ENCODE assay signal across 17 cellular contexts in genomic region chr5:93632327-93632726, GRCh38. TPM values are rescaled to one million over a fixed set of nuclear protein-coding genes. Genes with fewer than 3 reads are reported as not detected.
DNase-seq lines count a peak whose midpoint lies in the region; ATAC-seq and TF ChIP-seq lines count a peak whose summit lies in the region.
"Had no signal": no experiment of that assay in that cellular context is flagged by ENCODE, and none has a peak within 500 bp of the region (broad histone marks: within the 10 kb centered on the region; RNA-seq: fewer than 3 reads in every experiment).

No MANE protein-coding gene starts in this region.

- DNase-seq in EH (ENCODE audit: low read depth) (peak; percentile 15), T-helper 17 cell (no peak), fibroblast of gingiva (ENCODE audit: low read depth) (peak; percentile 42), nephron progenitor cell (no peak), WTC11 (ENCODE audit: low spot score) (no peak), H7 (no peak), esophagus muscularis mucosa (ENCODE audit: extremely low spot score) (no peak)
- DNase-seq: ACHN; BE2C; CD4-positive, alpha-beta memory T cell; DMS79; GDM1; HCEC 1CT had no signal

- H3K4me3 Mint-ChIP-seq in T-helper 17 cell (no peak overlapping the region), nephron progenitor cell (no peak overlapping the region), WTC11 (no peak overlapping the region)
- H3K4me3 Mint-ChIP-seq: CD4-positive, alpha-beta memory T cell had no signal

- H3K9me3 Mint-ChIP-seq in nephron progenitor cell, result peaks cover 14% of the 10 kb centered on the region
- H3K9me3 Mint-ChIP-seq in WTC11, result no peaks in the 10 kb centered on the region
- H3K9me3 Mint-ChIP-seq: CD4-positive, alpha-beta memory T cell had no signal

- WGBS in esophagus muscularis mucosa, result 87% methylated on average over 4 of the region's 4 CpGs

- no peak for TF ChIP-seq POLR2A in esophagus muscularis mucosa (IDR thresholded peaks at IDR 0.05; ENCODE audit: low read depth)

- H3K27me3 Mint-ChIP-seq in T-helper 17 cell, result no peaks in the 10 kb centered on the region
- peaks cover 3% of the 10 kb centered on the region for H3K27me3 Mint-ChIP-seq in nephron progenitor cell (ENCODE audit: low read depth, poor library complexity)
- no peaks in the 10 kb centered on the region for H3K27me3 Mint-ChIP-seq in WTC11 (ENCODE audit: low read depth)
- H3K27me3 Mint-ChIP-seq: CD4-positive, alpha-beta memory T cell had no signal

- H3K36me3 Mint-ChIP-seq in T-helper 17 cell (ENCODE audit: low read depth), result peaks cover 8% of the 10 kb centered on the region
- peaks cover 8% of the 10 kb centered on the region for H3K36me3 Mint-ChIP-seq in nephron progenitor cell (ENCODE audit: low read depth)
- no peaks in the 10 kb centered on the region for H3K36me3 Mint-ChIP-seq in WTC11

- no peak overlapping the region for H3K4me3 ChIP-seq in H7 (ENCODE audit: insufficient read depth, low read depth, low read length)
- H3K4me3 ChIP-seq in esophagus muscularis mucosa, result no peak overlapping the region

- no peak for TF ChIP-seq CTCF in nephron progenitor cell (IDR thresholded peaks at IDR 0.05)
- TF ChIP-seq CTCF in WTC11 (IDR thresholded peaks at IDR 0.05), result no peak
- TF ChIP-seq CTCF in esophagus muscularis mucosa (IDR thresholded peaks at IDR 0.05), result no peak

- peak overlapping the region; percentile 39 for H3K27ac Mint-ChIP-seq in T-helper 17 cell
- peak overlapping the region; percentile 2 for H3K27ac Mint-ChIP-seq in nephron progenitor cell
- H3K27ac Mint-ChIP-seq in WTC11, result no peak overlapping the region

- peaks cover 2% of the 10 kb centered on the region for H3K4me1 Mint-ChIP-seq in T-helper 17 cell
- peaks cover 12% of the 10 kb centered on the region for H3K4me1 Mint-ChIP-seq in nephron progenitor cell
- no peaks in the 10 kb centered on the region for H3K4me1 Mint-ChIP-seq in WTC11
- H3K4me1 Mint-ChIP-seq: CD4-positive, alpha-beta memory T cell had no signal

- POLR2A ChIA-PET in WTC11 (lab: Charles Lee), result no interaction called here

- H3K27ac ChIP-seq in esophagus muscularis mucosa (replicated peaks in 1 of 4), result no peak overlapping the region
- H3K27ac ChIP-seq: C4-2B had no signal

- CTCF ChIA-PET in WTC11 (lab: Charles Lee), result interaction anchor here (0.9 kb wide), 1 partner anchor 169 kb away, joined by 3 read pairs; no protein-coding TSS in a partner anchor

- TF ChIP-seq EP300 in esophagus muscularis mucosa (IDR thresholded peaks at IDR 0.05), result no peak

- no peaks in the 10 kb centered on the region for H3K4me1 ChIP-seq in esophagus muscularis mucosa
- H3K4me1 ChIP-seq: BE2C had no signal

- intact Hi-C loops in esophagus muscularis mucosa (cut with DNase I), result no loop called here

- no peaks in the 10 kb centered on the region for H3K27me3 ChIP-seq in H7 (ENCODE audit: control insufficient read depth, insufficient read depth, low read length)
- no peaks in the 10 kb centered on the region for H3K27me3 ChIP-seq in esophagus muscularis mucosa
- H3K27me3 ChIP-seq: BE2C had no signal

- H3K9me3 ChIP-seq in T-helper 17 cell (ENCODE audit: control insufficient read depth, low read length, poor library complexity, severe bottlenecking), result no peaks in the 10 kb centered on the region
- no peaks in the 10 kb centered on the region for H3K9me3 ChIP-seq in esophagus muscularis mucosa
- H3K9me3 ChIP-seq: BE2C had no signal

- H3K36me3 ChIP-seq in H7 (replicated peaks; ENCODE audit: control insufficient read depth, insufficient read depth, low read length) (no peaks in the 10 kb centered on the region), esophagus muscularis mucosa (no peaks in the 10 kb centered on the region)
- H3K36me3 ChIP-seq: BE2C had no signal

- ATAC-seq in T-helper 17 cell (no peak), GM21723 (IDR thresholded peaks at IDR 0.05; ENCODE audit: unreplicated experiment) (no peak), WTC11 (no peak)
- ATAC-seq: HepG2 had no signal

TF ChIP-seq in WTC11, 78 proteins besides CTCF, POLR2A, EP300 and RAD21:
- TF ChIP-seq ZNF121 (CRISPR knock-in tag; IDR thresholded peaks at IDR 0.05) (no peak), ZNF317 (CRISPR knock-in tag; IDR thresholded peaks at IDR 0.05; ENCODE audit: borderline replicate concordance, low read depth) (no peak), ZNF232 (CRISPR knock-in tag; IDR thresholded peaks at IDR 0.05) (no peak), TEAD1 (CRISPR knock-in tag; IDR thresholded peaks at IDR 0.05) (no peak), NFE2L1 (CRISPR knock-in tag; IDR thresholded peaks at IDR 0.05) (no peak), MLX (CRISPR knock-in tag; IDR thresholded peaks at IDR 0.05) (no peak), HMGA2 (CRISPR knock-in tag; IDR thresholded peaks at IDR 0.05) (no peak), JAZF1 (CRISPR knock-in tag; IDR thresholded peaks at IDR 0.05) (no peak), GRHL2 (CRISPR knock-in tag; IDR thresholded peaks at IDR 0.05; ENCODE audit: insufficient replicate concordance, severe bottlenecking) (no peak)
- TF ChIP-seq, protein P1, sequence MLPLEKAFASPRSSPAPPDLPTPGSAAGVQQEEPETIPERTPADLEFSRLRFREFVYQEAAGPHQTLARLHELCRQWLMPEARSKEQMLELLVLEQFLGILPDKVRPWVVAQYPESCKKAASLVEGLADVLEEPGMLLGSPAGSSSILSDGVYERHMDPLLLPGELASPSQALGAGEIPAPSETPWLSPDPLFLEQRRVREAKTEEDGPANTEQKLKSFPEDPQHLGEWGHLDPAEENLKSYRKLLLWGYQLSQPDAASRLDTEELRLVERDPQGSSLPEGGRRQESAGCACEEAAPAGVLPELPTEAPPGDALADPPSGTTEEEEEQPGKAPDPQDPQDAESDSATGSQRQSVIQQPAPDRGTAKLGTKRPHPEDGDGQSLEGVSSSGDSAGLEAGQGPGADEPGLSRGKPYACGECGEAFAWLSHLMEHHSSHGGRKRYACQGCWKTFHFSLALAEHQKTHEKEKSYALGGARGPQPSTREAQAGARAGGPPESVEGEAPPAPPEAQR (CRISPR knock-in tag; IDR thresholded peaks at IDR 0.05), result no peak
- TF ChIP-seq, protein P2, sequence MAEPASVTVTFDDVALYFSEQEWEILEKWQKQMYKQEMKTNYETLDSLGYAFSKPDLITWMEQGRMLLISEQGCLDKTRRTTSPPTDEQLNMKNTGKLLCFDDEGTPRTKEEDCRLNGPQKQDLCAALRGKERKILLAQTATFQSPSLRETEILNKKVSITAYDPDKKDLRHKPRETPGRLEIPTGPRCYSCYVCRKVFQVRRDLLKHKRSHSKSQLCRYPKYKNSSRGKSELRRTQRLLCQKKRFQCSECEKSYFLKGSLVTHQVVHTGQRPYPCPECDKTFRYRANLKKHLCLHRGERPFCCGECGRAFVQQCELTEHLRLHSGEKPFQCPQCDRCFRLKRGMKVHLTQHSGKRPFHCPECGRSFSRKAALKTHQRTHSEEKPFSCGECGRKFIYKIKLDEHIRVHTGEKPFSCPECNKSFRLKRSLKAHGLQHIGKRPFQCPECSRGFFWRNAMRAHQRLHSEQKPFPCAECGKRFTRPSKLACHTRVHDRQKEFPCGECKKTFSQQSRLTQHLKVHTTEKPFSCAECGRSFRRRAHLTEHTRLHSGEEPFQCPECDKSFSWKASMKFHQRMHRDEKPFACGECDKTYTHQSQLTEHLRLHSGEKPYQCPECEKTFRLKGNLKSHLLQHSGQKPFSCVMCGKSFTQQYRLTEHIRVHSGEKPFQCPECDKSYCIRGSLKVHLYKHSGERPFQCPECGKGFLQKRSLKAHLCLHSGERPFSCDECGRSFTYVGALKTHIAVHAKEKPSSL (CRISPR knock-in tag; conservative IDR thresholded peaks at IDR 0.05), result no peak

RNA-seq across cellular contexts. Expression of gene NR2F1, which starts 49.3 kb away (rescaled TPM):
- total RNA-seq in T-helper 17 cell, result not detected
- 0.18 to 0.34 TPM (median 0.31 TPM) in 3 replicates for total RNA-seq in WTC11 (2021)
- not detected in 2 replicates for total RNA-seq in H7 (2014; rRNA removed; shearing (Covaris generic))
- 10 to 100 TPM; 17.4 to 43.8 (median 40.6) TPM for total RNA-seq in esophagus muscularis mucosa
- total RNA-seq: CD4-positive, alpha-beta memory T cell; H1 had no signal

RNA-seq across cellular contexts. Expression of gene NR2F1-AS1, which starts 51.3 kb away (rescaled TPM):
- total RNA-seq in T-helper 17 cell, result not detected
- 0.76 to 1.7 TPM (median 1.5 TPM) in 3 replicates for total RNA-seq in WTC11 (2021)
- total RNA-seq in H7 (2014; rRNA removed; shearing (Covaris generic)), result 1.1 and 1.8 TPM in 2 replicates
- 10 to 100 TPM in 1 of 4 donors, 1 to 10 TPM in 3; 8.6 to 22.8 (median 9.5) TPM for total RNA-seq in esophagus muscularis mucosa
- total RNA-seq: CD4-positive, alpha-beta memory T cell had no signal

Comparison
In these comparisons a context has a peak if more than half of its experiments do, and no peak if none do; other contexts are left out.
1. DNase-seq: peak in EH (single experiment) and fibroblast of gingiva (single experiment); none in T-helper 17 cell (0 of 3), nephron progenitor cell (single experiment), WTC11 (single experiment), H7 (single experiment) and esophagus muscularis mucosa (single experiment).
2. RNA of gene NR2F1, which starts 49.3 kb away (total RNA-seq): 17.4 to 43.8 TPM in esophagus muscularis mucosa; 0.18 to 0.34 TPM in WTC11, not detected in T-helper 17 cell and not detected in H7; every median in the first group is over 10 times any median in the second.